1 cellular context compared by ENCODE assay signal in the genomic region with DNA sequence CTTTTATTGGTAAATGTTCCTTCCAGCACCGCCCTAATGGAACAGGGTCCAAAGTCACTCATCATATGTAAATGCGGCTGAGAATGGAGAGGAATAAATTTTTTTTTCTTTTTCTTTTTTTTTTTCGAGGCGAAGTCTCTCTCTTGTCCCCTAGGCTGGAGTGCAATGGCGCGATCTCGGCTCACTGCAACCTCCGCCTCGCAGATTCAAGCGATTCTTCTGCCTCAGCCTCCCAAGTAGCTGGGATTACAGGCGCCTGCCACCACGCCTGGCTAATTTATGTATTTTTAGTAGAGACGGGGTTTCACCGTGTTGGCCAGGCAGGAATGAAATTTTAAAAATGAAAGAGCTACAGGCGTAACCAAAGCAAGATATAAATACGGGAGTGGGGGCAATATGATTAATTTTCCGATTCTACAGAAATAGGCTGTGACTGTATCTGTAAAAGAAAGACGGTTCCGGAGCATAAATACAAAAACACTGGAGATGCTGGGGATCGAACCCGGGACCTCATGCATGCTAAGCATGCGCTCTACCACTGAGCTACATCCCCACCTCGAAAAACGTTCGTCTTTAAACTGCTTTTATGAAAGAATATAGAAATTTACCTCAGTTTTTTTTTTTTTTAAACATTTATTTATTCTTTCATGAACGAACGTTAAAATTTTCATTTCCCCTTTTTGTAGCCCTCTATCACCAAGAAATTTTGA.
TF ChIP-seq lines count a peak whose summit lies in the region.

No MANE protein-coding gene starts in this region.

TF ChIP-seq in GM12878, 131 proteins besides CTCF, POLR2A, EP300 and RAD21 (continued from another document):
- TF ChIP-seq, protein P1, sequence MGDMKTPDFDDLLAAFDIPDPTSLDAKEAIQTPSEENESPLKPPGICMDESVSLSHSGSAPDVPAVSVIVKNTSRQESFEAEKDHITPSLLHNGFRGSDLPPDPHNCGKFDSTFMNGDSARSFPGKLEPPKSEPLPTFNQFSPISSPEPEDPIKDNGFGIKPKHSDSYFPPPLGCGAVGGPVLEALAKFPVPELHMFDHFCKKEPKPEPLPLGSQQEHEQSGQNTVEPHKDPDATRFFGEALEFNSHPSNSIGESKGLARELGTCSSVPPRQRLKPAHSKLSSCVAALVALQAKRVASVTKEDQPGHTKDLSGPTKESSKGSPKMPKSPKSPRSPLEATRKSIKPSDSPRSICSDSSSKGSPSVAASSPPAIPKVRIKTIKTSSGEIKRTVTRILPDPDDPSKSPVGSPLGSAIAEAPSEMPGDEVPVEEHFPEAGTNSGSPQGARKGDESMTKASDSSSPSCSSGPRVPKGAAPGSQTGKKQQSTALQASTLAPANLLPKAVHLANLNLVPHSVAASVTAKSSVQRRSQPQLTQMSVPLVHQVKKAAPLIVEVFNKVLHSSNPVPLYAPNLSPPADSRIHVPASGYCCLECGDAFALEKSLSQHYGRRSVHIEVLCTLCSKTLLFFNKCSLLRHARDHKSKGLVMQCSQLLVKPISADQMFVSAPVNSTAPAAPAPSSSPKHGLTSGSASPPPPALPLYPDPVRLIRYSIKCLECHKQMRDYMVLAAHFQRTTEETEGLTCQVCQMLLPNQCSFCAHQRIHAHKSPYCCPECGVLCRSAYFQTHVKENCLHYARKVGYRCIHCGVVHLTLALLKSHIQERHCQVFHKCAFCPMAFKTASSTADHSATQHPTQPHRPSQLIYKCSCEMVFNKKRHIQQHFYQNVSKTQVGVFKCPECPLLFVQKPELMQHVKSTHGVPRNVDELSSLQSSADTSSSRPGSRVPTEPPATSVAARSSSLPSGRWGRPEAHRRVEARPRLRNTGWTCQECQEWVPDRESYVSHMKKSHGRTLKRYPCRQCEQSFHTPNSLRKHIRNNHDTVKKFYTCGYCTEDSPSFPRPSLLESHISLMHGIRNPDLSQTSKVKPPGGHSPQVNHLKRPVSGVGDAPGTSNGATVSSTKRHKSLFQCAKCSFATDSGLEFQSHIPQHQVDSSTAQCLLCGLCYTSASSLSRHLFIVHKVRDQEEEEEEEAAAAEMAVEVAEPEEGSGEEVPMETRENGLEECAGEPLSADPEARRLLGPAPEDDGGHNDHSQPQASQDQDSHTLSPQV (IDR thresholded peaks at IDR 0.05) = no peak
- TF ChIP-seq, protein P2, sequence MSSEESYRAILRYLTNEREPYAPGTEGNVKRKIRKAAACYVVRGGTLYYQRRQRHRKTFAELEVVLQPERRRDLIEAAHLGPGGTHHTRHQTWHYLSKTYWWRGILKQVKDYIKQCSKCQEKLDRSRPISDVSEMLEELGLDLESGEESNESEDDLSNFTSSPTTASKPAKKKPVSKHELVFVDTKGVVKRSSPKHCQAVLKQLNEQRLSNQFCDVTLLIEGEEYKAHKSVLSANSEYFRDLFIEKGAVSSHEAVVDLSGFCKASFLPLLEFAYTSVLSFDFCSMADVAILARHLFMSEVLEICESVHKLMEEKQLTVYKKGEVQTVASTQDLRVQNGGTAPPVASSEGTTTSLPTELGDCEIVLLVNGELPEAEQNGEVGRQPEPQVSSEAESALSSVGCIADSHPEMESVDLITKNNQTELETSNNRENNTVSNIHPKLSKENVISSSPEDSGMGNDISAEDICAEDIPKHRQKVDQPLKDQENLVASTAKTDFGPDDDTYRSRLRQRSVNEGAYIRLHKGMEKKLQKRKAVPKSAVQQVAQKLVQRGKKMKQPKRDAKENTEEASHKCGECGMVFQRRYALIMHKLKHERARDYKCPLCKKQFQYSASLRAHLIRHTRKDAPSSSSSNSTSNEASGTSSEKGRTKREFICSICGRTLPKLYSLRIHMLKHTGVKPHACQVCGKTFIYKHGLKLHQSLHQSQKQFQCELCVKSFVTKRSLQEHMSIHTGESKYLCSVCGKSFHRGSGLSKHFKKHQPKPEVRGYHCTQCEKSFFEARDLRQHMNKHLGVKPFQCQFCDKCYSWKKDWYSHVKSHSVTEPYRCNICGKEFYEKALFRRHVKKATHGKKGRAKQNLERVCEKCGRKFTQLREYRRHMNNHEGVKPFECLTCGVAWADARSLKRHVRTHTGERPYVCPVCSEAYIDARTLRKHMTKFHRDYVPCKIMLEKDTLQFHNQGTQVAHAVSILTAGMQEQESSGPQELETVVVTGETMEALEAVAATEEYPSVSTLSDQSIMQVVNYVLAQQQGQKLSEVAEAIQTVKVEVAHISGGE (CRISPR knock-in tag; IDR thresholded peaks at IDR 0.05) = no peak
- TF ChIP-seq, protein P3, sequence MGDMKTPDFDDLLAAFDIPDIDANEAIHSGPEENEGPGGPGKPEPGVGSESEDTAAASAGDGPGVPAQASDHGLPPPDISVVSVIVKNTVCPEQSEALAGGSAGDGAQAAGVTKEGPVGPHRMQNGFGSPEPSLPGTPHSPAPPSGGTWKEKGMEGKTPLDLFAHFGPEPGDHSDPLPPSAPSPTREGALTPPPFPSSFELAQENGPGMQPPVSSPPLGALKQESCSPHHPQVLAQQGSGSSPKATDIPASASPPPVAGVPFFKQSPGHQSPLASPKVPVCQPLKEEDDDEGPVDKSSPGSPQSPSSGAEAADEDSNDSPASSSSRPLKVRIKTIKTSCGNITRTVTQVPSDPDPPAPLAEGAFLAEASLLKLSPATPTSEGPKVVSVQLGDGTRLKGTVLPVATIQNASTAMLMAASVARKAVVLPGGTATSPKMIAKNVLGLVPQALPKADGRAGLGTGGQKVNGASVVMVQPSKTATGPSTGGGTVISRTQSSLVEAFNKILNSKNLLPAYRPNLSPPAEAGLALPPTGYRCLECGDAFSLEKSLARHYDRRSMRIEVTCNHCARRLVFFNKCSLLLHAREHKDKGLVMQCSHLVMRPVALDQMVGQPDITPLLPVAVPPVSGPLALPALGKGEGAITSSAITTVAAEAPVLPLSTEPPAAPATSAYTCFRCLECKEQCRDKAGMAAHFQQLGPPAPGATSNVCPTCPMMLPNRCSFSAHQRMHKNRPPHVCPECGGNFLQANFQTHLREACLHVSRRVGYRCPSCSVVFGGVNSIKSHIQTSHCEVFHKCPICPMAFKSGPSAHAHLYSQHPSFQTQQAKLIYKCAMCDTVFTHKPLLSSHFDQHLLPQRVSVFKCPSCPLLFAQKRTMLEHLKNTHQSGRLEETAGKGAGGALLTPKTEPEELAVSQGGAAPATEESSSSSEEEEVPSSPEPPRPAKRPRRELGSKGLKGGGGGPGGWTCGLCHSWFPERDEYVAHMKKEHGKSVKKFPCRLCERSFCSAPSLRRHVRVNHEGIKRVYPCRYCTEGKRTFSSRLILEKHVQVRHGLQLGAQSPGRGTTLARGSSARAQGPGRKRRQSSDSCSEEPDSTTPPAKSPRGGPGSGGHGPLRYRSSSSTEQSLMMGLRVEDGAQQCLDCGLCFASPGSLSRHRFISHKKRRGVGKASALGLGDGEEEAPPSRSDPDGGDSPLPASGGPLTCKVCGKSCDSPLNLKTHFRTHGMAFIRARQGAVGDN (IDR thresholded peaks at IDR 0.05) = no peak
- TF ChIP-seq, protein P4, sequence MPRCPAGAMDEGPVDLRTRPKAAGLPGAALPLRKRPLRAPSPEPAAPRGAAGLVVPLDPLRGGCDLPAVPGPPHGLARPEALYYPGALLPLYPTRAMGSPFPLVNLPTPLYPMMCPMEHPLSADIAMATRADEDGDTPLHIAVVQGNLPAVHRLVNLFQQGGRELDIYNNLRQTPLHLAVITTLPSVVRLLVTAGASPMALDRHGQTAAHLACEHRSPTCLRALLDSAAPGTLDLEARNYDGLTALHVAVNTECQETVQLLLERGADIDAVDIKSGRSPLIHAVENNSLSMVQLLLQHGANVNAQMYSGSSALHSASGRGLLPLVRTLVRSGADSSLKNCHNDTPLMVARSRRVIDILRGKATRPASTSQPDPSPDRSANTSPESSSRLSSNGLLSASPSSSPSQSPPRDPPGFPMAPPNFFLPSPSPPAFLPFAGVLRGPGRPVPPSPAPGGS (IDR thresholded peaks at IDR 0.05; ENCODE audit: borderline replicate concordance, insufficient read depth, low read depth, low read length, poor library complexity, severe bottlenecking) = no peak
- TF ChIP-seq SRF (IDR thresholded peaks at IDR 0.05; ENCODE audit: low read depth in 2 of 2, low read length in 2 of 2) (no peak), SPI1 (IDR thresholded peaks at IDR 0.05; ENCODE audit: borderline replicate concordance, insufficient read depth, low read depth, low read length) (peak; percentile 28; the same call in 1 of the 2 replicates), ZNF24 (IDR thresholded peaks at IDR 0.05) (peak; percentile 99), STAT3 (IDR thresholded peaks at IDR 0.05; ENCODE audit: low read depth, low read length) (no peak), CBFB (IDR thresholded peaks at IDR 0.05; ENCODE audit: low read depth) (no peak), SUZ12 (IDR thresholded peaks at IDR 0.05; ENCODE audit: unreplicated experiment) (no peak), FOS (IDR thresholded peaks at IDR 0.05; ENCODE audit: borderline replicate concordance, extremely low read depth, insufficient read length) (peak; percentile 5), MTA3 (IDR thresholded peaks at IDR 0.05; ENCODE audit: borderline replicate concordance, low read length) (0 out of 2 replicates have a peak, but pooled peaks have one; percentile 48), SIN3A (IDR thresholded peaks at IDR 0.05; ENCODE audit: low read depth, low read length) (no peak), NFIC (IDR thresholded peaks at IDR 0.05; ENCODE audit: low read depth, low read length) (no peak), NR2C2 (IDR thresholded peaks at IDR 0.05; ENCODE audit: borderline replicate concordance, control insufficient read depth, insufficient read length, low read depth) (no peak), TBL1XR1 (IDR thresholded peaks at IDR 0.05; ENCODE audit: low read depth, low read length) (peak; percentile 63; the same call in 1 of the 2 replicates), RAD51 (IDR thresholded peaks at IDR 0.05) (no peak), ZNF207 (IDR thresholded peaks at IDR 0.05; ENCODE audit: borderline replicate concordance) (no peak), JUNB (IDR thresholded peaks at IDR 0.05) (no peak), GATAD2B (conservative IDR thresholded peaks at IDR 0.05; ENCODE audit: low read depth) (no peak), CBX5 (IDR thresholded peaks at IDR 0.05; ENCODE audit: low read depth) (peak; percentile 78; the same call in 1 of the 2 replicates), CREB1 (IDR thresholded peaks at IDR 0.05; ENCODE audit: low read depth) (0 out of 2 replicates have a peak, but pooled peaks have one; percentile 34), YY1 (IDR thresholded peaks at IDR 0.05; ENCODE audit: low read depth, low read length) (peak; percentile 47; the same call in 1 of the 2 replicates), TARDBP (IDR thresholded peaks at IDR 0.05; ENCODE audit: borderline replicate concordance) (peak; percentile 94), NR2C1 (IDR thresholded peaks at IDR 0.05) (no peak)
- TF ChIP-seq, protein P5, sequence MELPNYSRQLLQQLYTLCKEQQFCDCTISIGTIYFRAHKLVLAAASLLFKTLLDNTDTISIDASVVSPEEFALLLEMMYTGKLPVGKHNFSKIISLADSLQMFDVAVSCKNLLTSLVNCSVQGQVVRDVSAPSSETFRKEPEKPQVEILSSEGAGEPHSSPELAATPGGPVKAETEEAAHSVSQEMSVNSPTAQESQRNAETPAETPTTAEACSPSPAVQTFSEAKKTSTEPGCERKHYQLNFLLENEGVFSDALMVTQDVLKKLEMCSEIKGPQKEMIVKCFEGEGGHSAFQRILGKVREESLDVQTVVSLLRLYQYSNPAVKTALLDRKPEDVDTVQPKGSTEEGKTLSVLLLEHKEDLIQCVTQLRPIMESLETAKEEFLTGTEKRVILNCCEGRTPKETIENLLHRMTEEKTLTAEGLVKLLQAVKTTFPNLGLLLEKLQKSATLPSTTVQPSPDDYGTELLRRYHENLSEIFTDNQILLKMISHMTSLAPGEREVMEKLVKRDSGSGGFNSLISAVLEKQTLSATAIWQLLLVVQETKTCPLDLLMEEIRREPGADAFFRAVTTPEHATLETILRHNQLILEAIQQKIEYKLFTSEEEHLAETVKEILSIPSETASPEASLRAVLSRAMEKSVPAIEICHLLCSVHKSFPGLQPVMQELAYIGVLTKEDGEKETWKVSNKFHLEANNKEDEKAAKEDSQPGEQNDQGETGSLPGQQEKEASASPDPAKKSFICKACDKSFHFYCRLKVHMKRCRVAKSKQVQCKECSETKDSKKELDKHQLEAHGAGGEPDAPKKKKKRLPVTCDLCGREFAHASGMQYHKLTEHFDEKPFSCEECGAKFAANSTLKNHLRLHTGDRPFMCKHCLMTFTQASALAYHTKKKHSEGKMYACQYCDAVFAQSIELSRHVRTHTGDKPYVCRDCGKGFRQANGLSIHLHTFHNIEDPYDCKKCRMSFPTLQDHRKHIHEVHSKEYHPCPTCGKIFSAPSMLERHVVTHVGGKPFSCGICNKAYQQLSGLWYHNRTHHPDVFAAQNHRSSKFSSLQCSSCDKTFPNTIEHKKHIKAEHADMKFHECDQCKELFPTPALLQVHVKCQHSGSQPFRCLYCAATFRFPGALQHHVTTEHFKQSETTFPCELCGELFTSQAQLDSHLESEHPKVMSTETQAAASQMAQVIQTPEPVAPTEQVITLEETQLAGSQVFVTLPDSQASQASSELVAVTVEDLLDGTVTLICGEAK (IDR thresholded peaks at IDR 0.05; ENCODE audit: borderline replicate concordance) = peak; percentile 65
- TF ChIP-seq, protein P6, sequence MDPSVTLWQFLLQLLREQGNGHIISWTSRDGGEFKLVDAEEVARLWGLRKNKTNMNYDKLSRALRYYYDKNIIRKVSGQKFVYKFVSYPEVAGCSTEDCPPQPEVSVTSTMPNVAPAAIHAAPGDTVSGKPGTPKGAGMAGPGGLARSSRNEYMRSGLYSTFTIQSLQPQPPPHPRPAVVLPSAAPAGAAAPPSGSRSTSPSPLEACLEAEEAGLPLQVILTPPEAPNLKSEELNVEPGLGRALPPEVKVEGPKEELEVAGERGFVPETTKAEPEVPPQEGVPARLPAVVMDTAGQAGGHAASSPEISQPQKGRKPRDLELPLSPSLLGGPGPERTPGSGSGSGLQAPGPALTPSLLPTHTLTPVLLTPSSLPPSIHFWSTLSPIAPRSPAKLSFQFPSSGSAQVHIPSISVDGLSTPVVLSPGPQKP (IDR thresholded peaks at IDR 0.05; ENCODE audit: low read depth, low read length) = no peak
- TF ChIP-seq, protein P7, sequence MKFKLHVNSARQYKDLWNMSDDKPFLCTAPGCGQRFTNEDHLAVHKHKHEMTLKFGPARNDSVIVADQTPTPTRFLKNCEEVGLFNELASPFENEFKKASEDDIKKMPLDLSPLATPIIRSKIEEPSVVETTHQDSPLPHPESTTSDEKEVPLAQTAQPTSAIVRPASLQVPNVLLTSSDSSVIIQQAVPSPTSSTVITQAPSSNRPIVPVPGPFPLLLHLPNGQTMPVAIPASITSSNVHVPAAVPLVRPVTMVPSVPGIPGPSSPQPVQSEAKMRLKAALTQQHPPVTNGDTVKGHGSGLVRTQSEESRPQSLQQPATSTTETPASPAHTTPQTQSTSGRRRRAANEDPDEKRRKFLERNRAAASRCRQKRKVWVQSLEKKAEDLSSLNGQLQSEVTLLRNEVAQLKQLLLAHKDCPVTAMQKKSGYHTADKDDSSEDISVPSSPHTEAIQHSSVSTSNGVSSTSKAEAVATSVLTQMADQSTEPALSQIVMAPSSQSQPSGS (IDR thresholded peaks at IDR 0.05; ENCODE audit: low read length) = peak; percentile 42; the same call in 1 of the 2 replicates
